9 cellular contexts compared by ENCODE assay signal in genomic region chr17:8740486-8740885, GRCh38. TPM values are rescaled to one million over a fixed set of nuclear protein-coding genes. Genes with fewer than 3 reads are reported as not detected.
DNase-seq lines count a peak whose midpoint lies in the region; TF ChIP-seq lines count a peak whose summit lies in the region.
"Had no signal": no experiment of that assay in that cellular context is flagged by ENCODE, and none has a peak within 500 bp of the region (broad histone marks: within the 10 kb centered on the region; RNA-seq: fewer than 3 reads in every experiment).

No MANE protein-coding gene starts in this region.

- no peaks in the 10 kb centered on the region for H3K36me3 ChIP-seq in H7 (replicated peaks; ENCODE audit: control insufficient read depth, insufficient read depth, low read length)
- H3K36me3 ChIP-seq: sigmoid colon had no signal

- peak; percentile 87 for DNase-seq in H7
- peak; percentile 15 to 39 for DNase-seq in activated CD4-positive, alpha-beta T cell treated with anti-CD3 and anti-CD28 coated beads for 4 hours
- peak; percentile 41 for DNase-seq in effector CD4-positive, alpha-beta T cell
- DNase-seq in stimulated activated CD8-positive, alpha-beta memory T cell treated with anti-CD3 and anti-CD28 coated beads, Interleukin-2, amount 100 ng/mL, for 1 hour (ENCODE audit: low read depth in 2 of 2): peak; percentile 31 to 37
- no peak for DNase-seq in SHP77 (lab: John Stamatoyannopoulos, UW)
- no peak for DNase-seq in COLO829 (ENCODE audit: low spot score)
- no peak for DNase-seq in anterior cingulate cortex (lab: John Stamatoyannopoulos, UW)
- DNase-seq in HEK293T (ENCODE audit: extremely low spot score): no peak

- POLR2A ChIA-PET in HEK293T (lab: Yijun Ruan, JAX): no interaction called here

- no peak overlapping the region for H3K4me3 ChIP-seq in H7 (ENCODE audit: insufficient read depth, low read depth, low read length)

- CTCF ChIA-PET in HEK293T (lab: Yijun Ruan, JAX): no interaction called here

- H3K27me3 ChIP-seq in H7 (ENCODE audit: control insufficient read depth, insufficient read depth, low read length): no peaks in the 10 kb centered on the region
- H3K27me3 ChIP-seq: sigmoid colon had no signal

TF ChIP-seq in HEK293T, 16 proteins besides CTCF, POLR2A, EP300 and RAD21:
- no peak for TF ChIP-seq FOXK2 (IDR thresholded peaks at IDR 0.05)
- no peak for TF ChIP-seq ARNT (IDR thresholded peaks at IDR 0.05)
- TF ChIP-seq FOXM1 (IDR thresholded peaks at IDR 0.05; ENCODE audit: borderline replicate concordance): no peak
- no peak for TF ChIP-seq LEF1 (IDR thresholded peaks at IDR 0.05; ENCODE audit: borderline replicate concordance)
- no peak for TF ChIP-seq PKNOX1 (IDR thresholded peaks at IDR 0.05)
- TF ChIP-seq FOXA1 (IDR thresholded peaks at IDR 0.05): no peak
- TF ChIP-seq TARDBP (IDR thresholded peaks at IDR 0.05): no peak
- TF ChIP-seq HDGF (IDR thresholded peaks at IDR 0.05; ENCODE audit: borderline replicate concordance): no peak
- TF ChIP-seq L3MBTL2 (conservative IDR thresholded peaks at IDR 0.05): no peak
TF ChIP-seq in HEK293T: peak in this region for 0.

RNA-seq across cellular contexts. Expression of gene CCDC42, which starts 4.2 kb away (rescaled TPM):
- total RNA-seq in H7 (2014; rRNA removed; shearing (Covaris generic)): not detected in 2 replicates
- total RNA-seq: sigmoid colon had no signal

RNA-seq across cellular contexts. Expression of gene SPDYE4, which starts 17.9 kb away (rescaled TPM):
- total RNA-seq in H7 (2014; rRNA removed; shearing (Covaris generic)): not detected in 2 replicates
- total RNA-seq: sigmoid colon had no signal

RNA-seq across cellular contexts. Expression of gene MFSD6L, which starts 58.7 kb away (rescaled TPM):
- total RNA-seq in H7 (2014; rRNA removed; shearing (Covaris generic)): 0.07 TPM in 1 of 2 replicates, not detected in the other
- total RNA-seq: sigmoid colon had no signal

Comparison
In these comparisons a context has a peak if more than half of its experiments do, and no peak if none do; other contexts are left out.
1. DNase-seq: peak in H7 (single experiment), activated CD4-positive, alpha-beta T cell treated with anti-CD3 and anti-CD28 coated beads for 4 hours (2 of 2), effector CD4-positive, alpha-beta T cell (single experiment) and stimulated activated CD8-positive, alpha-beta memory T cell treated with anti-CD3 and anti-CD28 coated beads, Interleukin-2, amount 100 ng/mL, for 1 hour (2 of 2); none in SHP77 (0 of 2), COLO829 (single experiment), anterior cingulate cortex (0 of 58) and HEK293T (single experiment).